Comparison of ENCODE assay signal across 11 cellular contexts in genomic region chr19:49436381-49437017, GRCh38. TPM values are rescaled to one million over a fixed set of nuclear protein-coding genes. Genes with fewer than 3 reads are reported as not detected.
DNase-seq lines count a peak whose midpoint lies in the region; ATAC-seq and TF ChIP-seq lines count a peak whose summit lies in the region.
"Had no signal": no experiment of that assay in that cellular context is flagged by ENCODE, and none has a peak within 500 bp of the region (broad histone marks: within the 10 kb centered on the region; RNA-seq: fewer than 3 reads in every experiment).

No MANE protein-coding gene starts in this region.

- H3K27ac ChIP-seq in testis: no peak overlapping the region
- H3K27ac ChIP-seq: cardiac muscle cell, left lung had no signal

- no peak overlapping the region for H3K9ac ChIP-seq in iPS-15b (ENCODE audit: low read depth, low read length)

- peak overlapping the region; percentile 4 for H3K4me3 Mint-ChIP-seq in activated CD4-positive, alpha-beta T cell treated with anti-CD3 and anti-CD28 coated beads for 36 hours

- POLR2A ChIA-PET in activated CD4-positive, alpha-beta T cell treated with anti-CD3 and anti-CD28 coated beads for 36 hours (lab: Charles Lee): interaction anchor here (1.9 kb wide), 1 partner anchor 10 kb away, joined by 4 read pairs; no protein-coding TSS in a partner anchor

- peaks cover 2% of the 10 kb centered on the region for H3K4me1 ChIP-seq in iPS-15b (ENCODE audit: control insufficient read depth, insufficient read depth, low read length)
- H3K4me1 ChIP-seq in testis: no peaks in the 10 kb centered on the region

- H3K4me1 Mint-ChIP-seq in activated CD4-positive, alpha-beta T cell treated with anti-CD3 and anti-CD28 coated beads for 36 hours: peaks cover 24% of the 10 kb centered on the region

- TF ChIP-seq POLR2A in testis (IDR thresholded peaks at IDR 0.05): no peak

- H3K4me3 ChIP-seq in iPS-15b (ENCODE audit: low read depth, low read length): peak overlapping the region; percentile 56
- H3K4me3 ChIP-seq in testis: peak overlapping the region in 1 of 2 donors; percentile 26
- H3K4me3 ChIP-seq: cardiac muscle cell, left lung had no signal

- no peaks in the 10 kb centered on the region for H3K36me3 Mint-ChIP-seq in activated CD4-positive, alpha-beta T cell treated with anti-CD3 and anti-CD28 coated beads for 36 hours (ENCODE audit: low read depth)

- DNase-seq in activated CD4-positive, alpha-beta T cell treated with anti-CD3 and anti-CD28 coated beads for 36 hours: peak; percentile 89
- no peak for DNase-seq in activated CD4-positive, alpha-beta T cell treated with anti-CD3 and anti-CD28 coated beads for 1 hour
- DNase-seq in activated CD8-positive, alpha-beta memory T cell treated with anti-CD3 and anti-CD28 coated beads, Interleukin-2, amount 50 U/mL, for 48 hours: peak; percentile 92
- peak; percentile 81 for DNase-seq in testis
- no peak for DNase-seq in EL
- no peak for DNase-seq in HuH-7.5 (ENCODE audit: low spot score)
- DNase-seq: Kasumi-1 had no signal

- H3K36me3 ChIP-seq in iPS-15b (ENCODE audit: control insufficient read depth, insufficient read depth, low read length): no peaks in the 10 kb centered on the region
- H3K36me3 ChIP-seq in testis (ENCODE audit: low read depth, missing control alignments): no peaks in the 10 kb centered on the region
- H3K36me3 ChIP-seq: cardiac muscle cell, left lung had no signal

- H3K9me3 ChIP-seq in iPS-15b (ENCODE audit: control insufficient read depth, insufficient read depth, low read length) (no peaks in the 10 kb centered on the region), testis (no peaks in the 10 kb centered on the region)
- H3K9me3 ChIP-seq: left lung had no signal

- ATAC-seq in activated CD4-positive, alpha-beta T cell treated with anti-CD3 and anti-CD28 coated beads for 36 hours: peak; percentile 54
- no peak for ATAC-seq in GM19455 (IDR thresholded peaks at IDR 0.05; ENCODE audit: unreplicated experiment)
- ATAC-seq: left lung had no signal

- no peaks in the 10 kb centered on the region for H3K9me3 Mint-ChIP-seq in activated CD4-positive, alpha-beta T cell treated with anti-CD3 and anti-CD28 coated beads for 36 hours (ENCODE audit: low read depth)

- intact Hi-C loops in activated CD4-positive, alpha-beta T cell treated with anti-CD3 and anti-CD28 coated beads for 36 hours (cut with DNase I, micrococcal nuclease): no loop called here
- intact Hi-C loops in testis (cut with DNase I; ENCODE audit: low total_unique reads): no loop called here

- 17 to 19% methylated on average over 25 to 40 of the region's 42 CpGs for WGBS in testis, 2 donors

- no peak for TF ChIP-seq CTCF in testis (IDR thresholded peaks at IDR 0.05)

- CTCF ChIA-PET in activated CD4-positive, alpha-beta T cell treated with anti-CD3 and anti-CD28 coated beads for 36 hours (lab: Charles Lee): interaction anchor here (0.6 to 1.0 kb wide), 2 partner anchors 11 to 1964 kb away, joined by 3 read pairs; partner anchors contain the start of gene GFY

- H3K27ac Mint-ChIP-seq in activated CD4-positive, alpha-beta T cell treated with anti-CD3 and anti-CD28 coated beads for 36 hours: no peak overlapping the region

- H3K27me3 Mint-ChIP-seq in activated CD4-positive, alpha-beta T cell treated with anti-CD3 and anti-CD28 coated beads for 36 hours: peaks cover 78% of the 10 kb centered on the region

- H3K27me3 ChIP-seq in iPS-15b (ENCODE audit: control insufficient read depth, insufficient read depth, low read length) (peaks cover 88% of the 10 kb centered on the region), testis (no peaks in the 10 kb centered on the region)

RNA-seq across cellular contexts. Expression of gene SLC17A7, which starts 4.8 kb away (rescaled TPM):
- under 1 TPM; 0.07 to 0.14 TPM for total RNA-seq in activated CD4-positive, alpha-beta T cell treated with anti-CD3 and anti-CD28 coated beads for 36 hours
- 1 to 10 TPM; 2.2 to 2.7 TPM for total RNA-seq in testis
- polyA plus RNA-seq in testis (ENCODE audit: insufficient read depth, low read depth, low replicate concordance): 3.2 TPM

RNA-seq across cellular contexts. Expression of gene GFY, which starts 11.3 kb away (rescaled TPM):
- not detected for total RNA-seq in activated CD4-positive, alpha-beta T cell treated with anti-CD3 and anti-CD28 coated beads for 36 hours
- under 1 TPM; 0.24 to 0.62 TPM for total RNA-seq in testis
- polyA plus RNA-seq in testis (ENCODE audit: insufficient read depth, low read depth, low replicate concordance): 0.80 TPM
- total RNA-seq: left lung had no signal

RNA-seq across cellular contexts. Expression of gene PTH2, which starts 13.3 kb away (rescaled TPM):
- total RNA-seq in activated CD4-positive, alpha-beta T cell treated with anti-CD3 and anti-CD28 coated beads for 36 hours: not detected
- total RNA-seq in testis: not detected
- polyA plus RNA-seq in testis (ENCODE audit: insufficient read depth, low read depth, low replicate concordance): not detected
- total RNA-seq: left lung had no signal

RNA-seq across cellular contexts. Expression of gene PIH1D1, which starts 15.1 kb away (rescaled TPM):
- 100 to 1,000 TPM; 117 to 138 TPM for total RNA-seq in activated CD4-positive, alpha-beta T cell treated with anti-CD3 and anti-CD28 coated beads for 36 hours
- total RNA-seq in testis: 10 to 100 TPM; 45.9 to 49.6 TPM
- polyA plus RNA-seq in testis (ENCODE audit: insufficient read depth, low read depth, low replicate concordance): 55.3 TPM

RNA-seq across cellular contexts. Expression of gene ALDH16A1, which starts 16.5 kb away (rescaled TPM):
- total RNA-seq in activated CD4-positive, alpha-beta T cell treated with anti-CD3 and anti-CD28 coated beads for 36 hours: 10 to 100 TPM; 26.8 to 33.3 TPM
- total RNA-seq in testis: 10 to 100 TPM; 22.4 to 24.7 TPM
- polyA plus RNA-seq in testis (ENCODE audit: insufficient read depth, low read depth, low replicate concordance): 8.5 TPM

Comparison
In these comparisons a context has a peak if more than half of its experiments do, and no peak if none do; other contexts are left out.
1. DNase-seq: peak in activated CD4-positive, alpha-beta T cell treated with anti-CD3 and anti-CD28 coated beads for 36 hours (single experiment), activated CD8-positive, alpha-beta memory T cell treated with anti-CD3 and anti-CD28 coated beads, Interleukin-2, amount 50 U/mL, for 48 hours (single experiment) and testis (single experiment); none in activated CD4-positive, alpha-beta T cell treated with anti-CD3 and anti-CD28 coated beads for 1 hour (single experiment), EL (single experiment) and HuH-7.5 (single experiment).